2 cellular contexts compared by ENCODE assay signal in genomic region chr6:150149146-150149545, GRCh38.
TF ChIP-seq lines count a peak whose summit lies in the region.

No MANE protein-coding gene starts in this region.

TF ChIP-seq in K562, 482 proteins besides CTCF, POLR2A, EP300 and RAD21:
- no peak for TF ChIP-seq ZNF592 (IDR thresholded peaks at IDR 0.05)
- no peak for TF ChIP-seq CEBPG (CRISPR knock-in tag; IDR thresholded peaks at IDR 0.05)
- peak in 1 of 2 experiments; percentile 43; a peak in 1 of 4 replicates for TF ChIP-seq CEBPG (tag; conservative IDR thresholded peaks at IDR 0.05 in 1 of 2, IDR thresholded peaks at IDR 0.05 in 1 of 2)
- 0 out of 2 replicates have a peak, but pooled peaks have one; percentile 20 for TF ChIP-seq ZNF384 (IDR thresholded peaks at IDR 0.05; ENCODE audit: low read depth, low read length)
- TF ChIP-seq TRIM24 (IDR thresholded peaks at IDR 0.05) = peak in 1 of 2 experiments; percentile 25; a peak in 1 of 4 replicates
- no peak for TF ChIP-seq NFRKB (IDR thresholded peaks at IDR 0.05; ENCODE audit: low read depth)
- TF ChIP-seq BACH1 (tag; IDR thresholded peaks at IDR 0.05) = no peak
- no peak for TF ChIP-seq ZC3H4 (CRISPR knock-in tag; IDR thresholded peaks at IDR 0.05; ENCODE audit: borderline replicate concordance)
- TF ChIP-seq NFIC (IDR thresholded peaks at IDR 0.05) = no peak

TF ChIP-seq in SK-N-SH treated with all-trans-retinoic acid at 6 μM for 48 hours, 23 proteins besides CTCF, POLR2A, EP300 and RAD21 (continued from another document):
- TF ChIP-seq POU6F1 (CRISPR knock-in tag; IDR thresholded peaks at IDR 0.05; ENCODE audit: borderline replicate concordance, low read depth) (no peak), ZFP30 (CRISPR knock-in tag; IDR thresholded peaks at IDR 0.05) (no peak), ARNTL (CRISPR knock-in tag; IDR thresholded peaks at IDR 0.05; ENCODE audit: borderline replicate concordance, low read depth) (no peak), CSRNP3 (CRISPR knock-in tag; IDR thresholded peaks at IDR 0.05) (no peak), ZNF70 (CRISPR knock-in tag; IDR thresholded peaks at IDR 0.05) (no peak), CREB5 (CRISPR knock-in tag; IDR thresholded peaks at IDR 0.05; ENCODE audit: low read depth) (no peak), TCF4 (CRISPR knock-in tag; IDR thresholded peaks at IDR 0.05; ENCODE audit: borderline replicate concordance) (no peak), SNAI2 (CRISPR knock-in tag; IDR thresholded peaks at IDR 0.05) (no peak), TSHZ2 (CRISPR knock-in tag; IDR thresholded peaks at IDR 0.05) (no peak), CSDC2 (CRISPR knock-in tag; IDR thresholded peaks at IDR 0.05) (no peak), PPARA (CRISPR knock-in tag; IDR thresholded peaks at IDR 0.05; ENCODE audit: borderline replicate concordance) (no peak), ZNF8 (CRISPR knock-in tag; IDR thresholded peaks at IDR 0.05) (no peak), ZFP3 (CRISPR knock-in tag; IDR thresholded peaks at IDR 0.05) (no peak)
